In the genomic region with DNA sequence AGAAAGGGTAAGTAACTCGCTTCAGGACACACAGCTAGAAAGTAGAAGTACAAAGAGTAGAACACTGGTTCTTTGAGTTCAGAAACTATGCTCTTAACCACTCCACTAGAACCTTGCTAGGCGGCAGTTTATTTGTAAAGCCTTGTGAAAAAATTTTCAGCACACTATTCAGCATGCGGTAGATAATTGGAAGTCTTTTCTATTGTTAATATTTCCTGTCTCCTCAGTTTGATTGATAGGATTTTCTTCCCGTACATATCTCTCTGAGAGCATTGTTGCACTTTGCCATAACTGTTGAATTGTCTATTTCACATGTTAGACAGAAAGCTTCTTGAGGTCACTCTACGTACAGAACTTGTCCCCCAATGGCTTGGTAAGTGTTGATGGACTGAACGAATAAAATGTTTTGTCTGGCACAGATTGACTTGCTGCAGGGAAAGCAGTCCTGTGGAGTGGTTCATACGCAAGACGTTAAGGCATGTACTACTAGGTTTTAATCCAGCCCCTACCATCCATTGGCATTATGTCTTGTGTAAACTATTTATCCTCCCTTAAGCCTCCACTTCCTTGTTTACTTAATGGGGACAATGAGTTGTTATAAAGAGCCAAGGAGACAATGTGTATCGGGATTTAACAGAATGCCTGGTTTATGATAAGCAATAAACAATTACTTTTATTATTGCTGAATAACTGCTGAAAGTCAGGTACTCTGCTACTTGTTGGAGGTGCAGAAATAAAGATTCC, we compare ENCODE assay signal across 22 cellular contexts. TPM values are rescaled to one million over a fixed set of nuclear protein-coding genes. Genes with fewer than 3 reads are reported as not detected.
DNase-seq lines count a peak whose midpoint lies in the region; ATAC-seq, FAIRE-seq and TF ChIP-seq lines count a peak whose summit lies in the region.
"Had no signal": no experiment of that assay in that cellular context is flagged by ENCODE, and none has a peak within 500 bp of the region (broad histone marks: within the 10 kb centered on the region; RNA-seq: fewer than 3 reads in every experiment).

No MANE protein-coding gene starts in this region.

- dilution Hi-C loops in keratinocyte (cut with MboI; ENCODE audit: extremely low pct_ligation_motif_present, low sequenced_read_pairs): no loop called here

- no peak overlapping the region for H3K9ac ChIP-seq in keratinocyte (ENCODE audit: control insufficient read depth, extremely low read depth, insufficient read depth, low read length)
- H3K9ac ChIP-seq: BLaER1 treated with 17β-estradiol and CSF1 and Interleukin-3, amounts not matched to agents 10 nM and 100 nM; GM23248 had no signal

- peak; percentile 56 for DNase-seq in DMS53 (lab: John Stamatoyannopoulos, UW)
- no peak for DNase-seq in DMS53 treated with DMSO at 0.1 percent for 48 hours (lab: John Stamatoyannopoulos, UW; ENCODE audit: unreplicated experiment)
- no peak for DNase-seq in keratinocyte (ENCODE audit: low read depth, low spot score)
- DNase-seq in small intestine: peak; percentile 43
- no peak for DNase-seq in NCI-H2029 treated with DMSO at 0.1 percent for 48 hours (lab: John Stamatoyannopoulos, UW)
- no peak for DNase-seq in NCI-H146 treated with DMSO at 0.1 percent for 48 hours (lab: John Stamatoyannopoulos, UW; ENCODE audit: unreplicated experiment)
- DNase-seq: 8988T, COR-L47, DMS79, GM23248, HFFc6, IMR-90, MV-4-11, NCI-H1436, NCI-H2081 treated with DMSO at 0.1 percent for 48 hours, NCI-H226, NCI-H526 treated with DMSO at 0.1 percent for 48 hours, PC-3 had no signal

- ATAC-seq in HG02970 (IDR thresholded peaks at IDR 0.05; ENCODE audit: low FRiP score, unreplicated experiment): no peak
- ATAC-seq: GM12878, PC-3 had no signal

- no peaks in the 10 kb centered on the region for H3K9me3 ChIP-seq in keratinocyte (ENCODE audit: control insufficient read depth, low read depth, low read length)
- no peaks in the 10 kb centered on the region for H3K9me3 ChIP-seq in small intestine (ENCODE audit: control insufficient read depth, low read depth)
- H3K9me3 ChIP-seq: BLaER1 treated with 17β-estradiol and CSF1 and Interleukin-3, amounts not matched to agents 10 nM and 100 nM had no signal

- peak overlapping the region; percentile 21 for H2AFZ ChIP-seq in keratinocyte (ENCODE audit: control insufficient read depth, low read length)
- H2AFZ ChIP-seq: GM23248 had no signal

- peak overlapping the region; percentile 46 for H3K4me2 ChIP-seq in keratinocyte (ENCODE audit: control insufficient read depth, extremely low read depth, insufficient read depth, low read depth, low read length)

- no peak for TF ChIP-seq CTCF in VCaP (conservative IDR thresholded peaks at IDR 0.05)
- no peak for TF ChIP-seq CTCF in keratinocyte (optimal IDR thresholded peaks at IDR 0.05 in 1 of 3, IDR thresholded peaks at IDR 0.05 in 1 of 3, conservative IDR thresholded peaks at IDR 0.05 in 1 of 3; ENCODE audit: extremely low read depth in 1 of 3, insufficient read depth in 2 of 3, low read length in 3 of 3)

- H3K27ac ChIP-seq in VCaP (peak overlapping the region; percentile 73), keratinocyte (ENCODE audit: control insufficient read depth, insufficient read depth, low read length) (no peak overlapping the region), small intestine (ENCODE audit: low read depth in 1 of 2, low read length in 1 of 2) (no peak overlapping the region)
- H3K27ac ChIP-seq: BLaER1 treated with 17β-estradiol and CSF1 and Interleukin-3, amounts not matched to agents 10 nM and 100 nM; GM23248 had no signal

- peak; percentile 64 for FAIRE-seq in keratinocyte (lab: Jason Lieb, UNC)
- no peak for FAIRE-seq in small intestine (lab: Jason Lieb, UNC)
- FAIRE-seq: GM12878 had no signal

- peaks cover 0 to 4% of the 10 kb centered on the region in 2 experiments for H3K36me3 ChIP-seq in keratinocyte (ENCODE audit: control insufficient read depth in 2 of 2, extremely low read depth in 1 of 2, insufficient read depth in 2 of 2, low read length in 2 of 2)
- no peaks in the 10 kb centered on the region for H3K36me3 ChIP-seq in small intestine (ENCODE audit: control insufficient read depth in 2 of 2, insufficient read depth in 2 of 2, low read length in 2 of 2)

- H3K79me2 ChIP-seq in keratinocyte (ENCODE audit: control insufficient read depth, insufficient read depth, low read length): peaks cover 29% of the 10 kb centered on the region

- H3K4me1 ChIP-seq in keratinocyte (ENCODE audit: control insufficient read depth, extremely low read depth, insufficient read depth, low read length) (peaks cover 82% of the 10 kb centered on the region), small intestine (ENCODE audit: control insufficient read depth in 2 of 2, insufficient read depth in 1 of 2, low read depth in 1 of 2, low read length in 1 of 2) (peaks cover 5 to 13% of the 10 kb centered on the region in 2 donors)

- 60 to 67% (median 62%) methylated on average over 9 of the region's 9 CpGs for WGBS in small intestine, 3 donors

- H3K4me3 ChIP-seq in keratinocyte (ENCODE audit: control insufficient read depth in 2 of 3, extremely low read depth in 1 of 3, insufficient read depth in 2 of 3, low read depth in 1 of 3, low read length in 3 of 3) (no peak overlapping the region), small intestine (ENCODE audit: low read depth in 1 of 2, low read length in 2 of 2) (no peak overlapping the region)
- H3K4me3 ChIP-seq: BLaER1 treated with 17β-estradiol and CSF1 and Interleukin-3, amounts not matched to agents 10 nM and 100 nM; GM12878; GM23248 had no signal

- no peaks in the 10 kb centered on the region for H4K20me1 ChIP-seq in keratinocyte (ENCODE audit: control insufficient read depth, extremely low read depth, insufficient read depth, low read length)
- H4K20me1 ChIP-seq: BLaER1 treated with 17β-estradiol and CSF1 and Interleukin-3, amounts not matched to agents 10 nM and 100 nM had no signal

- no peaks in the 10 kb centered on the region for H3K9me1 ChIP-seq in keratinocyte (ENCODE audit: control insufficient read depth, extremely low read depth, insufficient read depth, low read length)

- H3K27me3 ChIP-seq in keratinocyte (ENCODE audit: control insufficient read depth, extremely low read depth, insufficient read depth, low read length) (no peaks in the 10 kb centered on the region), small intestine (ENCODE audit: control insufficient read depth in 2 of 2, insufficient read depth in 2 of 2, low read length in 2 of 2) (no peaks in the 10 kb centered on the region)
- H3K27me3 ChIP-seq: BLaER1 treated with 17β-estradiol and CSF1 and Interleukin-3, amounts not matched to agents 10 nM and 100 nM had no signal

RNA-seq across cellular contexts. Expression of a gene that starts 35.8 kb away (rescaled TPM):
- polyA plus RNA-seq in keratinocyte (21.2 to 44.3 TPM (median 25.2 TPM) in 3 replicates), small intestine (10 to 100 TPM; 36.5 to 60.6 (median 57.3) TPM)
- 34.9 TPM for polyA plus RNA-seq in keratinocyte (2011; ENCODE audit: low read depth)
- polyA plus RNA-seq in keratinocyte (2011; cell fraction: cytosol; rRNA removed): 25.5 and 52.3 TPM in 2 replicates
- 13.3 and 19.3 TPM in 2 replicates for polyA plus RNA-seq in keratinocyte (2011; cell fraction: nucleus; rRNA removed)
- 31.6 and 44.8 TPM in 2 replicates for polyA plus RNA-seq in keratinocyte (2012; ENCODE audit: low replicate concordance)
- 2.3 to 16.9 TPM (median 11.9 TPM) in 3 replicates for polyA minus RNA-seq in keratinocyte
- 6.1 TPM for polyA minus RNA-seq in keratinocyte (2011; cell fraction: cytosol; rRNA and poly(A)+ RNA removed)
- polyA minus RNA-seq in keratinocyte (2011; cell fraction: nucleus; rRNA and poly(A)+ RNA removed): 5.3 and 12.1 TPM in 2 replicates

Comparison
In these comparisons a context has a peak if more than half of its experiments do, and no peak if none do; other contexts are left out.
1. DNase-seq: peak in DMS53 (single experiment) and small intestine (single experiment); none in DMS53 treated with DMSO at 0.1 percent for 48 hours (single experiment), keratinocyte (single experiment), NCI-H2029 treated with DMSO at 0.1 percent for 48 hours (single experiment) and NCI-H146 treated with DMSO at 0.1 percent for 48 hours (single experiment).